8 cellular contexts compared by ENCODE assay signal in genomic region chr6:11381801-11382513, GRCh38.
A peak's percentile ranks its signal among the peaks of the same experiment; 100 is the strongest.
DNase-seq lines count a peak whose midpoint lies in the region; ATAC-seq and TF ChIP-seq lines count a peak whose summit lies in the region.

No MANE protein-coding gene starts in this region.

- ATAC-seq in GM19397 (IDR thresholded peaks at IDR 0.05; ENCODE audit: unreplicated experiment) (peak; percentile 75), HG03457 (IDR thresholded peaks at IDR 0.05; ENCODE audit: unreplicated experiment) (peak; percentile 50), Right ventricle myocardium superior (ENCODE audit: poor library complexity) (peak; percentile 43)

- DNase-seq in activated CD4-positive, alpha-beta T cell treated with anti-CD3 and anti-CD28 coated beads, Interleukin-2, amount 50 U/mL, for 24 hours (ENCODE audit: low read depth in 1 of 2, low spot score in 1 of 2) = peak; percentile 33 to 58
- DNase-seq in Right ventricle myocardium superior (peak; percentile 50), NCI-H524 treated with DMSO at 0.1 percent for 48 hours (lab: John Stamatoyannopoulos, UW) (no peak), SJCRH30 (no peak), progenitor cell of endocrine pancreas (ENCODE audit: low spot score, unreplicated experiment) (no peak)
- peak; percentile 32 to 45 (median 40) for DNase-seq in stimulated activated CD4-positive, alpha-beta T cell treated with anti-CD3 and anti-CD28 coated beads, TNF-alpha, amount 100 ng/mL, for 48 hours (ENCODE audit: low read depth in 3 of 3)

- H3K36me3 ChIP-seq in SJCRH30 = no peaks in the 10 kb centered on the region

- no peaks in the 10 kb centered on the region for H3K4me1 ChIP-seq in SJCRH30

- H3K4me3 Mint-ChIP-seq in progenitor cell of endocrine pancreas (ENCODE audit: low read depth) = no peak overlapping the region

- no peaks in the 10 kb centered on the region for H3K4me1 Mint-ChIP-seq in progenitor cell of endocrine pancreas (ENCODE audit: low read depth)

- no peak overlapping the region for H3K4me3 ChIP-seq in SJCRH30

- peaks cover 23% of the 10 kb centered on the region for H3K27me3 Mint-ChIP-seq in progenitor cell of endocrine pancreas

- TF ChIP-seq CTCF in progenitor cell of endocrine pancreas (IDR thresholded peaks at IDR 0.05; ENCODE audit: unreplicated experiment) = no peak

- no peaks in the 10 kb centered on the region for H3K36me3 Mint-ChIP-seq in progenitor cell of endocrine pancreas (ENCODE audit: insufficient read depth)

- intact Hi-C loops in Right ventricle myocardium superior (cut with DNase I) = no loop called here

- no peaks in the 10 kb centered on the region for H3K27me3 ChIP-seq in SJCRH30

- no peak overlapping the region for H3K27ac Mint-ChIP-seq in progenitor cell of endocrine pancreas

- no peak overlapping the region for H3K27ac ChIP-seq in SJCRH30

- no peaks in the 10 kb centered on the region for H3K9me3 ChIP-seq in SJCRH30 (replicated peaks)

- H3K9me3 Mint-ChIP-seq in progenitor cell of endocrine pancreas (ENCODE audit: low read depth) = no peaks in the 10 kb centered on the region

Comparison
In these comparisons a context has a peak if more than half of its experiments do, and no peak if none do; other contexts are left out.
1. DNase-seq: peak in activated CD4-positive, alpha-beta T cell treated with anti-CD3 and anti-CD28 coated beads, Interleukin-2, amount 50 U/mL, for 24 hours (2 of 2), Right ventricle myocardium superior (single experiment) and stimulated activated CD4-positive, alpha-beta T cell treated with anti-CD3 and anti-CD28 coated beads, TNF-alpha, amount 100 ng/mL, for 48 hours (3 of 3); none in NCI-H524 treated with DMSO at 0.1 percent for 48 hours (single experiment), SJCRH30 (0 of 2) and progenitor cell of endocrine pancreas (single experiment).
2. Peak in every context shown above with its lines, with median percentiles within 50 percentile points of each other: ATAC-seq.